9 cellular contexts compared by ENCODE assay signal in genomic region chr2:73163522-73164367, GRCh38. TPM values are rescaled to one million over a fixed set of nuclear protein-coding genes. Genes with fewer than 3 reads are reported as not detected.
DNase-seq lines count a peak whose midpoint lies in the region; ATAC-seq and TF ChIP-seq lines count a peak whose summit lies in the region.
"Had no signal": no experiment of that assay in that cellular context is flagged by ENCODE, and none has a peak within 500 bp of the region (broad histone marks: within the 10 kb centered on the region; RNA-seq: fewer than 3 reads in every experiment).

No MANE protein-coding gene starts in this region.

- ATAC-seq in GM19372 (IDR thresholded peaks at IDR 0.05; ENCODE audit: low read depth, unreplicated experiment), result peak; percentile 84
- ATAC-seq in gastroesophageal sphincter, result peak; percentile 86

- H3K27ac ChIP-seq in RWPE1 (no peak overlapping the region), gastroesophageal sphincter (no peak overlapping the region), vagina (no peak overlapping the region)

- intact Hi-C loops in vagina (cut with DNase I), result loop anchor here (5.0 kb wide), 1 partner anchor 171 kb away; no protein-coding TSS in a partner anchor

- H3K4me1 Mint-ChIP-seq in osteocyte (ENCODE audit: unreplicated experiment), result no peaks in the 10 kb centered on the region

- H3K4me3 ChIP-seq in gastroesophageal sphincter (no peak overlapping the region), vagina (no peak overlapping the region)

- H3K9me3 ChIP-seq in gastroesophageal sphincter (no peaks in the 10 kb centered on the region), vagina (no peaks in the 10 kb centered on the region)

- TF ChIP-seq CTCF in RWPE1 (conservative IDR thresholded peaks at IDR 0.05; ENCODE audit: low read depth) (peak; percentile 83), gastroesophageal sphincter (IDR thresholded peaks at IDR 0.05) (peak in 3 of 4 experiments; percentile 68 to 87 (median 85)), osteocyte (IDR thresholded peaks at IDR 0.05) (peak; percentile 89), vagina (IDR thresholded peaks at IDR 0.05) (peak; percentile 74 to 91 (median 75))

- no peak overlapping the region for H3K4me3 Mint-ChIP-seq in osteocyte (ENCODE audit: unreplicated experiment)
- H3K4me3 Mint-ChIP-seq: T-helper 1 cell treated with Interleukin-12 subunit alpha and Interleukin-12 subunit beta and Interleukin-4 antibody, amounts not matched to agents 30 μg/mL and 1 μg/mL, for 36 hours had no signal

- H3K27me3 ChIP-seq in gastroesophageal sphincter (peaks cover 35% of the 10 kb centered on the region), vagina (no peaks in the 10 kb centered on the region)

- no peaks in the 10 kb centered on the region for H3K36me3 Mint-ChIP-seq in osteocyte (ENCODE audit: unreplicated experiment)

- H3K4me1 ChIP-seq in gastroesophageal sphincter, result no peaks in the 10 kb centered on the region
- no peaks in the 10 kb centered on the region for H3K4me1 ChIP-seq in vagina

- TF ChIP-seq POLR2A in gastroesophageal sphincter (IDR thresholded peaks at IDR 0.05), result no peak
- TF ChIP-seq POLR2A in vagina (IDR thresholded peaks at IDR 0.05), result no peak

- H3K36me3 ChIP-seq in gastroesophageal sphincter (no peaks in the 10 kb centered on the region), vagina (no peaks in the 10 kb centered on the region)

- H3K27ac Mint-ChIP-seq in osteocyte (ENCODE audit: unreplicated experiment), result no peak overlapping the region
- H3K27ac Mint-ChIP-seq: T-helper 1 cell treated with Interleukin-12 subunit alpha and Interleukin-12 subunit beta and Interleukin-4 antibody, amounts not matched to agents 30 μg/mL and 1 μg/mL, for 36 hours had no signal

- no peaks in the 10 kb centered on the region for H3K9me3 Mint-ChIP-seq in osteocyte (ENCODE audit: unreplicated experiment)
- H3K9me3 Mint-ChIP-seq: T-helper 1 cell treated with Interleukin-12 subunit alpha and Interleukin-12 subunit beta and Interleukin-4 antibody, amounts not matched to agents 30 μg/mL and 1 μg/mL, for 36 hours had no signal

- peak; percentile 53 for DNase-seq in CMK (ENCODE audit: low read depth)
- peak; percentile 80 for DNase-seq in HT1080 (ENCODE audit: low read depth)
- peak; percentile 86 for DNase-seq in RWPE1 (ENCODE audit: low spot score)
- DNase-seq in activated effector memory CD4-positive, alpha-beta T cell treated with Interleukin-2 at 50 U/mL for 16 hours, result peak; percentile 40
- DNase-seq in osteocyte (ENCODE audit: extremely low spot score, unreplicated experiment), result no peak
- peak in 1 of 2 donors; percentile 85 for DNase-seq in vagina (ENCODE audit: extremely low spot score in 2 of 2)

- TF ChIP-seq EP300 in gastroesophageal sphincter (IDR thresholded peaks at IDR 0.05), result no peak

- WGBS in gastroesophageal sphincter (ENCODE audit: low coverage in 1 of 2), 2 donors, result 42% methylated on average over 2 of the region's 10 CpGs; no CpG with 5 or more reads in 1 of the 2 donors

- CTCF ChIA-PET in RWPE1 (lab: Yijun Ruan, JAX), result interaction anchor here (0.5 to 1.2 kb wide), 17 partner anchors 13 to 1011 kb away, joined by 3 to 14 read pairs (median 5); no protein-coding TSS in a partner anchor

- POLR2A ChIA-PET in RWPE1 (lab: Yijun Ruan, JAX; ENCODE audit: low non-redundant PET), result no interaction called here

- H3K27me3 Mint-ChIP-seq in osteocyte (ENCODE audit: unreplicated experiment), result peaks cover 26% of the 10 kb centered on the region

RNA-seq across cellular contexts. Expression of gene NOTO, which starts 38.6 kb away (rescaled TPM):
- total RNA-seq in HT1080 (2014; rRNA removed; shearing (Covaris generic)), result not detected in 2 replicates
- not detected in 2 replicates for polyA plus RNA-seq in HT1080 (2015; cell fraction: cytosol; rRNA removed)
- not detected in 2 replicates for polyA plus RNA-seq in HT1080 (2015; cell fraction: nucleus; rRNA removed)
- total RNA-seq in gastroesophageal sphincter (not detected), osteocyte (not detected in 2 replicates), vagina (not detected)

RNA-seq across cellular contexts. Expression of gene SMYD5, which starts 50.3 kb away (rescaled TPM):
- 42.1 and 44.0 TPM in 2 replicates for total RNA-seq in HT1080 (2014; rRNA removed; shearing (Covaris generic))
- polyA plus RNA-seq in HT1080 (2015; cell fraction: cytosol; rRNA removed), result 25.6 and 26.2 TPM in 2 replicates
- 35.8 and 36.2 TPM in 2 replicates for polyA plus RNA-seq in HT1080 (2015; cell fraction: nucleus; rRNA removed)
- total RNA-seq in gastroesophageal sphincter, result 10 to 100 TPM; 10.6 to 21.0 (median 15.5) TPM
- total RNA-seq in osteocyte, result 17.1 and 18.7 TPM in 2 replicates
- 16.0 TPM for total RNA-seq in vagina

RNA-seq across cellular contexts. Expression of gene RAB11FIP5, which starts 51.0 kb away (rescaled TPM):
- 34.5 and 35.5 TPM in 2 replicates for total RNA-seq in HT1080 (2014; rRNA removed; shearing (Covaris generic))
- polyA plus RNA-seq in HT1080 (2015; cell fraction: cytosol; rRNA removed), result 37.1 and 40.4 TPM in 2 replicates
- 39.6 and 43.2 TPM in 2 replicates for polyA plus RNA-seq in HT1080 (2015; cell fraction: nucleus; rRNA removed)
- total RNA-seq in gastroesophageal sphincter (10 to 100 TPM; 25.4 to 49.5 (median 29.4) TPM), osteocyte (30.8 and 35.5 TPM in 2 replicates), vagina (33.1 TPM)
